In the genomic region with DNA sequence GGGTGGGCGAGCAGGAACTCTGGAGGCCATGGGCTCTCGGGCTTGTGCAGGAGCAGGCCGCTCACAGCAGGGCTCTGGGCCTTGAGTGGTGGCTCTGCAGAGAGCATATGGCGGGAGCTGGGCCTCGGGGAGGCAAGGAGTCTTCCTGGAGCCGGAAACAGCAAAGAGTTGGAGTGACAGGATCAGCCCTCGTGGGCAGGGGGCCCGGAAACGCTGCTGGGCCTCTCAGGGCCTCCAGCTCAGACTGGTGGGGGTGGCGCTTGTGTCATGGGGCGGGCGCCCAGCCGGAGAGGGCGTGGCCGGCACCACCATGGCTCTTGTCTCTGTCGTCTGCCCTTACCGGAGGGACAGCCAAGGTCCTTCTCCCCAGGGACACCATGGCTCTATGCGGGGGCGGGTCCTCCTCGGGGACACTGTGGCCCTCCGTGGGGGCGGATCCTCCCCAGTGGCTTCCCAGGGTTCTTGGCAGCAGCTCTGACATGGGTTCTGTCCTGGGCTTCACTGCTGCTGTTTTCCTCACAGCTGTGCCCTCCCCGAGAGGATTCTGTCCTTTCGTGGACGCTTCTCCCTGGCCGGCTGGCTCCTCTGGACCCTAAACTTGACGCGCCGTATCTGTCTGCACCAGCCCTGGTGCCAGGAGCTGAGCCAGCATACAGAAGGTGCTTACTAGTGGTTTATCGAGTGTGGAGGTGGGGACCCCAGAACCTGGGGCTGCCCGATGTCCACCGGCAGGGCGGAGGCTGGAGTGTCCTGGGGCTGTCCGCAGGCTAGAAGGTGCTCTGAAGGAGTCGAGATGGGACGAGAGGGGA, we compare ENCODE assay signal across 8 cellular contexts. TPM values are rescaled to one million over a fixed set of nuclear protein-coding genes. Genes with fewer than 3 reads are reported as not detected.
A peak's percentile ranks its signal among the peaks of the same experiment; 100 is the strongest.
DNase-seq lines count a peak whose midpoint lies in the region; ATAC-seq and TF ChIP-seq lines count a peak whose summit lies in the region.

No MANE protein-coding gene starts in this region.

- H3K36me3 Mint-ChIP-seq in T-cell: no peaks in the 10 kb centered on the region

- peak overlapping the region; percentile 56 to 79 for H3K27ac Mint-ChIP-seq in T-cell

- H3K27me3 ChIP-seq in AG04450 (ENCODE audit: control insufficient read depth, insufficient read depth, low read length) (no peaks in the 10 kb centered on the region), ascending aorta (no peaks in the 10 kb centered on the region)

- intact Hi-C loops in ascending aorta (cut with DNase I): no loop called here

- CTCF ChIA-PET in AG04450 (lab: Charles Lee): interaction anchor here (0.6 to 0.9 kb wide), 2 partner anchors 9 to 54 kb away, joined by 3 to 5 read pairs; no protein-coding TSS in a partner anchor
- CTCF ChIA-PET in T-cell (lab: Charles Lee): no interaction called here

- no peaks in the 10 kb centered on the region for H3K9me3 Mint-ChIP-seq in T-cell

- H3K27me3 Mint-ChIP-seq in T-cell: no peaks in the 10 kb centered on the region

- peak overlapping the region; percentile 45 to 75 (median 50) for H3K4me3 Mint-ChIP-seq in T-cell

- DNase-seq in AG04450 (ENCODE audit: low read depth, low spot score): peak; percentile 38
- peak; percentile 18 to 73 (median 56) for DNase-seq in T-cell
- DNase-seq in ascending aorta (ENCODE audit: low spot score in 2 of 2): peak in 1 of 2 donors; percentile 84
- peak; percentile 58 for DNase-seq in iPS-NIHi11 (ENCODE audit: low spot score)
- peak; percentile 82 for DNase-seq in stimulated activated CD4-positive, alpha-beta T cell treated with anti-CD3 and anti-CD28 coated beads, Interleukin-15, amount 100 ng/mL, for 24 hours
- DNase-seq in NCI-H1105 treated with DMSO at 0.1 percent for 48 hours (lab: John Stamatoyannopoulos, UW): no peak
- DNase-seq in SW480 (ENCODE audit: low spot score): no peak

- ATAC-seq in GM21717 (IDR thresholded peaks at IDR 0.05; ENCODE audit: unreplicated experiment): peak; percentile 66
- peak; percentile 73 to 89 (median 86) for ATAC-seq in T-cell (replicated peaks in 1 of 4)

- TF ChIP-seq CTCF in AG04450 (IDR thresholded peaks at IDR 0.05; ENCODE audit: low read depth, low read length): no peak
- no peak for TF ChIP-seq CTCF in ascending aorta (IDR thresholded peaks at IDR 0.05)

- H3K27ac ChIP-seq in AG04450 (ENCODE audit: low read depth, low read length) (peak overlapping the region; percentile 70), ascending aorta (peak overlapping the region in 1 of 2 donors; percentile 6)

- POLR2A ChIA-PET in AG04450 (lab: Yijun Ruan, JAX) (no interaction called here), T-cell (lab: Charles Lee) (no interaction called here)

- peaks cover 46 to 55% (median 49%) of the 10 kb centered on the region in 3 donors for H3K4me1 Mint-ChIP-seq in T-cell

- H3K9me3 ChIP-seq in AG04450 (ENCODE audit: control insufficient read depth, insufficient read depth, low read length): no peaks in the 10 kb centered on the region; the same call in 1 of the 2 replicates
- H3K9me3 ChIP-seq in ascending aorta: no peaks in the 10 kb centered on the region

- H3K4me3 ChIP-seq in AG04450 (ENCODE audit: low read depth, low read length) (peak overlapping the region; percentile 27), ascending aorta (peak overlapping the region; percentile 25 to 30)

- H3K36me3 ChIP-seq in ascending aorta: peaks cover 20 to 33% of the 10 kb centered on the region in 2 donors

- H3K4me1 ChIP-seq in ascending aorta: peaks cover 11 to 19% of the 10 kb centered on the region in 2 donors

RNA-seq across cellular contexts. Expression of a gene that starts 17.0 kb away (rescaled TPM):
- 1.1 and 1.5 TPM in 2 replicates for polyA plus RNA-seq in AG04450 (2011; rRNA removed)
- polyA minus RNA-seq in AG04450 (2011; rRNA and poly(A)+ RNA removed): 0.91 and 1.1 TPM in 2 replicates
- total RNA-seq in T-cell (100 to 1,000 TPM in 2 of 5 donors, 10 to 100 TPM in 3; 82.1 to 114 (median 99.3) TPM), ascending aorta (40.7 TPM)

Comparison
In these comparisons a context has a peak if more than half of its experiments do, and no peak if none do; other contexts are left out.
1. DNase-seq: peak in AG04450 (single experiment), T-cell (34 of 34), iPS-NIHi11 (single experiment) and stimulated activated CD4-positive, alpha-beta T cell treated with anti-CD3 and anti-CD28 coated beads, Interleukin-15, amount 100 ng/mL, for 24 hours (single experiment); none in NCI-H1105 treated with DMSO at 0.1 percent for 48 hours (single experiment) and SW480 (single experiment).